1 cellular context compared by ENCODE assay signal in genomic region chr17:2158011-2158410, GRCh38.
TF ChIP-seq lines count a peak whose summit lies in the region.

No MANE protein-coding gene starts in this region.

TF ChIP-seq in HepG2, 621 proteins besides CTCF, POLR2A, EP300 and RAD21 (continued from another document):
- TF ChIP-seq SALL1 (CRISPR knock-in tag; IDR thresholded peaks at IDR 0.05) (peak; percentile 39; the same call in 1 of the 2 replicates), ARID5B (CRISPR knock-in tag; IDR thresholded peaks at IDR 0.05) (peak; percentile 83), ZIK1 (CRISPR knock-in tag; IDR thresholded peaks at IDR 0.05; ENCODE audit: borderline replicate concordance, low read depth) (no peak), FOXP1 (IDR thresholded peaks at IDR 0.05) (no peak), FOXP1 (CRISPR knock-in tag; IDR thresholded peaks at IDR 0.05) (no peak; the same call in 1 of the 2 replicates), NRL (CRISPR knock-in tag; IDR thresholded peaks at IDR 0.05; ENCODE audit: borderline replicate concordance) (no peak), ZNF552 (CRISPR knock-in tag; IDR thresholded peaks at IDR 0.05; ENCODE audit: borderline replicate concordance) (no peak), ARHGAP35 (CRISPR knock-in tag; IDR thresholded peaks at IDR 0.05; ENCODE audit: borderline replicate concordance) (no peak), ELF1 (CRISPR knock-in tag; IDR thresholded peaks at IDR 0.05) (no peak), SATB2 (CRISPR knock-in tag; IDR thresholded peaks at IDR 0.05) (no peak), TEAD2 (CRISPR knock-in tag; IDR thresholded peaks at IDR 0.05) (no peak), MIER3 (CRISPR knock-in tag; IDR thresholded peaks at IDR 0.05; ENCODE audit: borderline replicate concordance) (peak; percentile 30; the same call in 1 of the 2 replicates), TFE3 (CRISPR knock-in tag; IDR thresholded peaks at IDR 0.05) (no peak), ZBTB8A (CRISPR knock-in tag; IDR thresholded peaks at IDR 0.05; ENCODE audit: borderline replicate concordance, low read depth) (no peak), NR2F6 (IDR thresholded peaks at IDR 0.05) (no peak), NR2F6 (CRISPR knock-in tag; IDR thresholded peaks at IDR 0.05) (0 out of 2 replicates have a peak, but pooled peaks have one; percentile 27), SKI (IDR thresholded peaks at IDR 0.05; ENCODE audit: partially characterized antibody) (no peak), ZNF567 (CRISPR knock-in tag; IDR thresholded peaks at IDR 0.05; ENCODE audit: borderline replicate concordance) (no peak), HNF4G (IDR thresholded peaks at IDR 0.05; ENCODE audit: borderline replicate concordance, low read depth, low read length) (0 out of 2 replicates have a peak, but pooled peaks have one; percentile 36), HNF4G (CRISPR knock-in tag; IDR thresholded peaks at IDR 0.05; ENCODE audit: borderline replicate concordance, low read depth) (no peak), PHF20 (CRISPR knock-in tag; IDR thresholded peaks at IDR 0.05) (no peak), ATM (IDR thresholded peaks at IDR 0.05; ENCODE audit: borderline replicate concordance) (no peak), ZBTB3 (CRISPR knock-in tag; IDR thresholded peaks at IDR 0.05; ENCODE audit: borderline replicate concordance, low read depth) (no peak), SOX6 (IDR thresholded peaks at IDR 0.05) (no peak), SOX6 (CRISPR knock-in tag; IDR thresholded peaks at IDR 0.05) (peak; percentile 59; the same call in 1 of the 2 replicates), ZNF124 (CRISPR knock-in tag; IDR thresholded peaks at IDR 0.05) (0 out of 2 replicates have a peak, but pooled peaks have one; percentile 54), NPAS2 (CRISPR knock-in tag; IDR thresholded peaks at IDR 0.05; ENCODE audit: borderline replicate concordance) (no peak), ZNF784 (CRISPR knock-in tag; IDR thresholded peaks at IDR 0.05; ENCODE audit: borderline replicate concordance) (no peak), ETS1 (CRISPR knock-in tag; IDR thresholded peaks at IDR 0.05) (no peak), RFXAP (CRISPR knock-in tag; IDR thresholded peaks at IDR 0.05; ENCODE audit: borderline replicate concordance) (no peak), ZNF768 (CRISPR knock-in tag; IDR thresholded peaks at IDR 0.05) (no peak), ZBTB40 (IDR thresholded peaks at IDR 0.05) (no peak), ZBTB40 (CRISPR knock-in tag; IDR thresholded peaks at IDR 0.05) (no peak), HOXA5 (CRISPR knock-in tag; IDR thresholded peaks at IDR 0.05) (no peak), ZFP82 (CRISPR knock-in tag; IDR thresholded peaks at IDR 0.05; ENCODE audit: borderline replicate concordance) (no peak), FOXM1 (CRISPR knock-in tag; IDR thresholded peaks at IDR 0.05) (no peak), ZNF724P (CRISPR knock-in tag; IDR thresholded peaks at IDR 0.05; ENCODE audit: borderline replicate concordance) (no peak)
TF ChIP-seq in HepG2: peak in this region for 53.
